ENCODE assay signal across 16 cellular contexts in genomic region chr12:76719171-76719631, GRCh38. TPM values are rescaled to one million over a fixed set of nuclear protein-coding genes. Genes with fewer than 3 reads are reported as not detected.
A peak's percentile ranks its signal among the peaks of the same experiment; 100 is the strongest.
DNase-seq lines count a peak whose midpoint lies in the region; ATAC-seq, FAIRE-seq and TF ChIP-seq lines count a peak whose summit lies in the region.
"Had no signal": no experiment of that assay in that cellular context is flagged by ENCODE, and none has a peak within 500 bp of the region (broad histone marks: within the 10 kb centered on the region; RNA-seq: fewer than 3 reads in every experiment).

No MANE protein-coding gene starts in this region.

- no peaks in the 10 kb centered on the region for H3K9me3 ChIP-seq in A549

- peak overlapping the region; percentile 59 to 80 for H3K27ac ChIP-seq in A549
- peak overlapping the region; percentile 74 for H3K27ac ChIP-seq in caudate nucleus (ENCODE audit: low read depth, low read length)

- no peak for TF ChIP-seq EP300 in A549 (IDR thresholded peaks at IDR 0.05)

- TF ChIP-seq CTCF in A549 (IDR thresholded peaks at IDR 0.05): no peak

- TF ChIP-seq RAD21 in A549 (conservative IDR thresholded peaks at IDR 0.05 in 1 of 2, IDR thresholded peaks at IDR 0.05 in 1 of 2): no peak

- POLR2A ChIA-PET in A549 (lab: Yijun Ruan, JAX): interaction anchor here (2.4 kb wide), 1 partner anchor 44 kb away, joined by 10 read pairs; no protein-coding TSS in a partner anchor

- peaks cover 29% of the 10 kb centered on the region for H3K4me1 ChIP-seq in A549

- no peak for FAIRE-seq in A549 (lab: Jason Lieb, UNC)
- FAIRE-seq: A204.1 had no signal

- WGBS in A549 (ENCODE audit: missing lambda C conversion rate): 73% methylated on average over 1 of the region's 2 CpGs

- H3K4me3 ChIP-seq in A549: no peak overlapping the region

- CTCF ChIA-PET in A549 (lab: Yijun Ruan, JAX): interaction anchor here (0.8 to 1.2 kb wide), 6 partner anchors 13 to 72 kb away, joined by 3 to 4 read pairs (median 3); no protein-coding TSS in a partner anchor

- peak overlapping the region; percentile 56 for H3K4me2 ChIP-seq in A549

- peak; percentile 55 to 58; a peak in 5 of 6 replicates for ATAC-seq in A549
- ATAC-seq: left ventricle myocardium superior; right cardiac atrium; stimulated activated memory B cell treated with anti-CD40 and anti-IgM and Interleukin-4, amounts not matched to agents 10 μg/mL and 1 μg/mL and 100 μg/mL, for 72 hours had no signal

- DNase-seq in A549 (ENCODE audit: low read depth in 1 of 2, low spot score in 1 of 2) (no peak), HS-27A (ENCODE audit: low read depth) (peak; percentile 47), caudate nucleus (lab: John Stamatoyannopoulos, UW) (peak in 35 of 61 donors; percentile 9 to 87 (median 37)), kidney glomerular epithelial cell (lab: John Stamatoyannopoulos, UW) (peak; percentile 20), activated gamma-delta T cell (lab: John Stamatoyannopoulos, UW) (no peak), SW 1271 (lab: John Stamatoyannopoulos, UW) (no peak), NOMO-1 treated with DMSO at 0.1 percent for 48 hours (lab: John Stamatoyannopoulos, UW; ENCODE audit: unreplicated experiment) (no peak), NCI-H2227 (lab: John Stamatoyannopoulos, UW; ENCODE audit: unreplicated experiment) (no peak)
- DNase-seq: activated CD4-positive, alpha-beta T cell treated with anti-CD3 and anti-CD28 coated beads for 1 hour; left ventricle myocardium superior; NCI-H1092 treated with DMSO at 0.1 percent for 48 hours; NCI-H446; OCI-M1; right cardiac atrium had no signal

- TF ChIP-seq POLR2A in A549 (IDR thresholded peaks at IDR 0.05; ENCODE audit: low read length): no peak

TF ChIP-seq in A549, 52 proteins besides CTCF, POLR2A, EP300 and RAD21:
- TF ChIP-seq ZNF302 (CRISPR knock-in tag; IDR thresholded peaks at IDR 0.05): no peak
- TF ChIP-seq CBX2 (IDR thresholded peaks at IDR 0.05; ENCODE audit: borderline replicate concordance, low read depth): no peak
- TF ChIP-seq FOSB (CRISPR knock-in tag; IDR thresholded peaks at IDR 0.05): no peak
- TF ChIP-seq, protein P1, sequence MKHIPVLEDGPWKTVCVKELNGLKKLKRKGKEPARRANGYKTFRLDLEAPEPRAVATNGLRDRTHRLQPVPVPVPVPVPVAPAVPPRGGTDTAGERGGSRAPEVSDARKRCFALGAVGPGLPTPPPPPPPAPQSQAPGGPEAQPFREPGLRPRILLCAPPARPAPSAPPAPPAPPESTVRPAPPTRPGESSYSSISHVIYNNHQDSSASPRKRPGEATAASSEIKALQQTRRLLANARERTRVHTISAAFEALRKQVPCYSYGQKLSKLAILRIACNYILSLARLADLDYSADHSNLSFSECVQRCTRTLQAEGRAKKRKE (CRISPR knock-in tag; IDR thresholded peaks at IDR 0.05; ENCODE audit: low read depth): no peak
- TF ChIP-seq, protein P2, sequence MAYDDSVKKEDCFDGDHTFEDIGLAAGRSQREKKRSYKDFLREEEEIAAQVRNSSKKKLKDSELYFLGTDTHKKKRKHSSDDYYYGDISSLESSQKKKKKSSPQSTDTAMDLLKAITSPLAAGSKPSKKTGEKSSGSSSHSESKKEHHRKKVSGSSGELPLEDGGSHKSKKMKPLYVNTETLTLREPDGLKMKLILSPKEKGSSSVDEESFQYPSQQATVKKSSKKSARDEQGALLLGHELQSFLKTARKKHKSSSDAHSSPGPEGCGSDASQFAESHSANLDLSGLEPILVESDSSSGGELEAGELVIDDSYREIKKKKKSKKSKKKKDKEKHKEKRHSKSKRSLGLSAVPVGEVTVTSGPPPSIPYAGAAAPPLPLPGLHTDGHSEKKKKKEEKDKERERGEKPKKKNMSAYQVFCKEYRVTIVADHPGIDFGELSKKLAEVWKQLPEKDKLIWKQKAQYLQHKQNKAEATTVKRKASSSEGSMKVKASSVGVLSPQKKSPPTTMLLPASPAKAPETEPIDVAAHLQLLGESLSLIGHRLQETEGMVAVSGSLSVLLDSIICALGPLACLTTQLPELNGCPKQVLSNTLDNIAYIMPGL (CRISPR knock-in tag; IDR thresholded peaks at IDR 0.05; ENCODE audit: borderline replicate concordance): no peak

RNA-seq across cellular contexts. Expression of gene ZDHHC17, which starts 44.7 kb away (rescaled TPM):
- 49.2 and 54.8 TPM in 2 replicates for polyA plus RNA-seq in A549 (2011; rRNA removed)
- 12.0 and 14.1 TPM in 2 replicates for polyA plus RNA-seq in A549 (2012; cell fraction: cytosol; rRNA removed)
- 25.1 and 49.2 TPM in 2 replicates for polyA plus RNA-seq in A549 (2012; cell fraction: nucleus; rRNA removed)
- 28.1 to 30.5 TPM (median 29.4 TPM) in 3 replicates for polyA plus RNA-seq in A549 (2017; fragmentation: RNase III; extraction: RNeasy Plus Mini Kit Qiagen cat#74134 plus additional on column Dnase treatment)
- 75.0 and 78.8 TPM in 2 replicates for polyA minus RNA-seq in A549 (2011; rRNA and poly(A)+ RNA removed)

Comparison
In these comparisons a context has a peak if more than half of its experiments do, and no peak if none do; other contexts are left out.
1. DNase-seq: peak in HS-27A (single experiment), caudate nucleus (35 of 61) and kidney glomerular epithelial cell (single experiment); none in A549 (0 of 2), activated gamma-delta T cell (single experiment), SW 1271 (0 of 2), NOMO-1 treated with DMSO at 0.1 percent for 48 hours (single experiment) and NCI-H2227 (single experiment).